In genomic region chr9:27310582-27310981, GRCh38 we compare ENCODE assay signal across 30 cellular contexts. TPM values are rescaled to one million over a fixed set of nuclear protein-coding genes. Genes with fewer than 3 reads are reported as not detected.
"Had no signal": no experiment of that assay in that cellular context is flagged by ENCODE, and none has a peak within 500 bp of the region (broad histone marks: within the 10 kb centered on the region; RNA-seq: fewer than 3 reads in every experiment).

No MANE protein-coding gene starts in this region.

- H3K27ac Mint-ChIP-seq: activated CD4-positive, alpha-beta memory T cell treated with anti-CD3 and anti-CD28 coated beads, Interleukin-2, amount 10 ng/mL, durations not matched to agents 7 days and 5 days; activated CD4-positive, alpha-beta T cell treated with anti-CD3 and anti-CD28 coated beads, Interleukin-2, amount 10 ng/mL, durations not matched to agents 7 days and 5 days; activated T-cell treated with anti-CD3 and anti-CD28 coated beads, Interleukin-2, amount 50 U/mL, for 24 hours; nephron; stimulated activated effector memory CD8-positive, alpha-beta T cell treated with anti-CD3 and anti-CD28 coated beads, Interleukin-12 subunit alpha, Interleukin-12 subunit beta, amount 100 ng/mL, for 72 hours; stimulated activated naive CD8-positive, alpha-beta T cell treated with anti-CD3 and anti-CD28 coated beads, Interleukin-15, Interleukin-2, amounts not matched to agents 100 ng/mL and 50 ng/mL, for 24 hours; type B pancreatic cell; WTC11 had no signal

- H3K27me3 Mint-ChIP-seq: type B pancreatic cell had no signal

- H3K4me3 Mint-ChIP-seq: activated CD4-positive, alpha-beta memory T cell treated with anti-CD3 and anti-CD28 coated beads, Interleukin-2, amount 10 ng/mL, durations not matched to agents 7 days and 5 days; activated CD4-positive, alpha-beta T cell treated with anti-CD3 and anti-CD28 coated beads, Interleukin-2, amount 10 ng/mL, durations not matched to agents 7 days and 5 days; activated T-cell treated with anti-CD3 and anti-CD28 coated beads, Interleukin-2, amount 50 U/mL, for 24 hours; nephron; stimulated activated effector memory CD8-positive, alpha-beta T cell treated with anti-CD3 and anti-CD28 coated beads, Interleukin-12 subunit alpha, Interleukin-12 subunit beta, amount 100 ng/mL, for 72 hours; stimulated activated naive CD8-positive, alpha-beta T cell treated with anti-CD3 and anti-CD28 coated beads, Interleukin-15, Interleukin-2, amounts not matched to agents 100 ng/mL and 50 ng/mL, for 24 hours; type B pancreatic cell; WTC11 had no signal

- ATAC-seq: left lung; sciatic nerve; stimulated activated effector memory CD8-positive, alpha-beta T cell treated with anti-CD3 and anti-CD28 coated beads, Interleukin-12 subunit alpha, Interleukin-12 subunit beta, amount 100 ng/mL, for 72 hours; WTC11 had no signal

- H3K9me3 Mint-ChIP-seq: activated CD4-positive, alpha-beta memory T cell treated with anti-CD3 and anti-CD28 coated beads, Interleukin-2, amount 10 ng/mL, durations not matched to agents 7 days and 5 days; activated CD4-positive, alpha-beta T cell treated with anti-CD3 and anti-CD28 coated beads, Interleukin-2, amount 10 ng/mL, durations not matched to agents 7 days and 5 days; activated T-cell treated with anti-CD3 and anti-CD28 coated beads, Interleukin-2, amount 50 U/mL, for 24 hours; nephron; stimulated activated effector memory CD8-positive, alpha-beta T cell treated with anti-CD3 and anti-CD28 coated beads, Interleukin-12 subunit alpha, Interleukin-12 subunit beta, amount 100 ng/mL, for 72 hours; stimulated activated naive CD8-positive, alpha-beta T cell treated with anti-CD3 and anti-CD28 coated beads, Interleukin-15, Interleukin-2, amounts not matched to agents 100 ng/mL and 50 ng/mL, for 24 hours; type B pancreatic cell had no signal

- DNase-seq: activated CD4-positive, alpha-beta memory T cell treated with anti-CD3 and anti-CD28 coated beads, Interleukin-2, amount 10 ng/mL, durations not matched to agents 7 days and 5 days; activated CD4-positive, alpha-beta T cell treated with anti-CD3 and anti-CD28 coated beads for 1 hour; activated CD4-positive, alpha-beta T cell treated with anti-CD3 and anti-CD28 coated beads, Interleukin-2, amount 10 ng/mL, durations not matched to agents 7 days and 5 days; activated CD8-positive, alpha-beta memory T cell treated with anti-CD3 and anti-CD28 coated beads, Interleukin-2, amount 50 U/mL, for 48 hours; activated gamma-delta T cell; activated naive CD4-positive, alpha-beta T cell treated with anti-CD3 and anti-CD28 coated beads, Interleukin-2, amount 50 U/mL, for 16 hours; activated T-cell treated with anti-CD3 and anti-CD28 coated beads, Interleukin-2, amount 50 U/mL, for 24 hours; amygdala; central memory CD4-positive, alpha-beta T cell; foreskin fibroblast; head of caudate nucleus; kidney glomerular epithelial cell; left lung; stimulated activated CD4-positive, alpha-beta T cell treated with anti-CD3 and anti-CD28 coated beads, Interleukin-12 subunit alpha, Interleukin-12 subunit beta, amount 100 ng/mL, for 4 hours; stimulated activated CD4-positive, alpha-beta T cell treated with anti-CD3 and anti-CD28 coated beads, Interleukin-4, amount 100 ng/mL, for 24 hours; T1000; uterus had no signal

- H3K36me3 ChIP-seq: left lung, neutrophil, uterus had no signal

- H3K4me1 ChIP-seq: left lung, uterus had no signal

- H3K36me3 Mint-ChIP-seq: stimulated activated effector memory CD8-positive, alpha-beta T cell treated with anti-CD3 and anti-CD28 coated beads, Interleukin-12 subunit alpha, Interleukin-12 subunit beta, amount 100 ng/mL, for 72 hours; type B pancreatic cell had no signal

- H3K4me1 Mint-ChIP-seq: activated CD4-positive, alpha-beta memory T cell treated with anti-CD3 and anti-CD28 coated beads, Interleukin-2, amount 10 ng/mL, durations not matched to agents 7 days and 5 days; activated CD4-positive, alpha-beta T cell treated with anti-CD3 and anti-CD28 coated beads, Interleukin-2, amount 10 ng/mL, durations not matched to agents 7 days and 5 days; nephron; stimulated activated effector memory CD8-positive, alpha-beta T cell treated with anti-CD3 and anti-CD28 coated beads, Interleukin-12 subunit alpha, Interleukin-12 subunit beta, amount 100 ng/mL, for 72 hours had no signal

- H3K27me3 ChIP-seq: left lung, neutrophil, uterus had no signal

- H3K27ac ChIP-seq: left lung, neutrophil, skin epidermis, uterus had no signal

- H3K9me3 ChIP-seq: left lung, neutrophil, uterus had no signal

- H3K4me3 ChIP-seq: left lung, skin epidermis, uterus had no signal

RNA-seq across cellular contexts. Expression of gene EQTN, which starts 13.6 kb away (rescaled TPM):
- total RNA-seq: activated CD4-positive, alpha-beta memory T cell treated with anti-CD3 and anti-CD28 coated beads, Interleukin-2, amount 10 ng/mL, durations not matched to agents 7 days and 5 days; activated CD4-positive, alpha-beta T cell treated with anti-CD3 and anti-CD28 coated beads, Interleukin-2, amount 10 ng/mL, durations not matched to agents 7 days and 5 days; endothelial cell of umbilical vein; lung microvascular endothelial cell; osteocyte; posterior vena cava had no signal
- polyA plus RNA-seq: endothelial cell of umbilical vein, esophagus had no signal
